ENCODE assay signal across 8 cellular contexts in the genomic region with DNA sequence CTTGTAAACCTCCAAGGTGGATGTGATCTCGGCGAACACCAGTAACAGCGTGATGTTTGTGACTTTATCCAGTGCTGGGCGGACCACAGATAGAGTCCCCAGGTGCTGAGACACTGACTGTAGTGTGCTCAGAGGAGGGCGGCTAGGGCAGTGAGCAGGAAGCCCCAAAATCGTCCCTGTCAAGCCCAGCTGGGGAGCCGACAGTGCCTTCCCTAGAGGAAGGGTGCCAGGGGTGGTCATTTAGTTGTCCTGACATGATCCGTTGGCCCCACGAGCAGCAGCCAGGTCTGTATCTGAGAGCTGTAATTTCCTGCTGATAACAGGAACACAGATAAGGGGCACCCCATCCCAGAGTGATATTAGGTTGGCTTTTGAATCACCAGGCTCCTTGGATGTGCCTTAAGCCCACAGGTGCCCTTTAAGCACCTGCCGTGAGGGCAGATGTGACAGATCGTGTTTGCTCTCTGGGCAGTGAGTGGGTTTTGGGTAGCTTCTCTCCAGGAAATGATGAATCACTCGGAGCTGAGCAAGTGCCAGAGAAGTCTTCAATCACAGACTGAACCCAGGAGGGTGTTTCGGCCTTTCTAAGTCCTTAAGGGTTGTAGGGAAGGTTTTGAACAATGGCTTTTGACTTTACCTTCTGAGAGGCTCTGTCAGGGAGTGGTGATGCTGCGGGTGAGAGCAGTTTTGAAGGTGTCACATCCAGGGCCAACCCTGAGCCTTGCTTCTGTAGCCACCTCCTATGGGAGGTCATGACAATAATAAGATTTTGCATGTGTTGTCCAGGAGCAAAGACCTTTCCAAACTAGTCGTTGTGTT. TPM values are rescaled to one million over a fixed set of nuclear protein-coding genes. Genes with fewer than 3 reads are reported as not detected.
DNase-seq lines count a peak whose midpoint lies in the region; ATAC-seq and TF ChIP-seq lines count a peak whose summit lies in the region.

No MANE protein-coding gene starts in this region.

- peaks cover 15% of the 10 kb centered on the region for H3K4me1 ChIP-seq in GM23248 (ENCODE audit: insufficient read depth)
- peaks cover 77% of the 10 kb centered on the region for H3K4me1 ChIP-seq in MM.1S (ENCODE audit: low read length)
- peaks cover 15 to 51% (median 26%) of the 10 kb centered on the region in 4 donors for H3K4me1 ChIP-seq in transverse colon

- H3K9ac ChIP-seq in GM23248 (no peak overlapping the region), MM.1S (ENCODE audit: low read length) (peak overlapping the region; percentile 88)

- H3K4me1 Mint-ChIP-seq in WTC11: peaks cover 46% of the 10 kb centered on the region

- DNase-seq in GM04503 (ENCODE audit: low read depth): peak; percentile 24
- peak; percentile 79 for DNase-seq in GM23248
- peak; percentile 87 for DNase-seq in MM.1S
- DNase-seq in WTC11 (ENCODE audit: low spot score): no peak
- peak; percentile 65 to 71 for DNase-seq in cardiac fibroblast (ENCODE audit: low read depth in 2 of 2)
- DNase-seq in myocyte (ENCODE audit: low read depth): peak; percentile 74
- DNase-seq in transverse colon: peak; percentile 65
- DNase-seq in midbrain (lab: John Stamatoyannopoulos, UW): no peak

- H3K27me3 ChIP-seq in GM23248 (replicated peaks; ENCODE audit: insufficient read depth): no peaks in the 10 kb centered on the region
- H3K27me3 ChIP-seq in MM.1S (replicated peaks; ENCODE audit: insufficient read depth, low read length): no peaks in the 10 kb centered on the region
- no peaks in the 10 kb centered on the region for H3K27me3 ChIP-seq in transverse colon

- CTCF ChIA-PET in WTC11 (lab: Charles Lee): interaction anchor here (0.9 to 2.5 kb wide), 5 partner anchors 9 to 75 kb away, joined by 3 to 15 read pairs (median 3); no protein-coding TSS in a partner anchor

- POLR2A ChIA-PET in WTC11 (lab: Charles Lee): no interaction called here

- peak; percentile 19 for TF ChIP-seq POLR2A in transverse colon (IDR thresholded peaks at IDR 0.05)

- H3K9me2 ChIP-seq in GM23248 (ENCODE audit: insufficient read depth) (no peaks in the 10 kb centered on the region), MM.1S (replicated peaks; ENCODE audit: insufficient read depth, low read length) (no peaks in the 10 kb centered on the region)

- no peak overlapping the region for H3K4me3 Mint-ChIP-seq in WTC11

- H2AFZ ChIP-seq in GM23248 (no peak overlapping the region), MM.1S (ENCODE audit: low read length) (no peak overlapping the region)

- intact Hi-C loops in transverse colon (cut with DNase I; ENCODE audit: low total_unique reads): no loop called here

- in situ Hi-C loops in GM23248 (cut with MboI) (no loop called here), transverse colon (cut with MboI; ENCODE audit: low pct_ligation_motif_present in 1 of 4, low pct_unique_long_range_greater_than_20kb in 1 of 4, low sequenced_read_pairs in 3 of 4) (loop anchor here in 1 of 4 donors (25.0 kb wide), 1 partner anchor 292 kb away; a partner anchor contains a TSS)

- peaks cover 90% of the 10 kb centered on the region for H3K79me2 ChIP-seq in GM23248 (ENCODE audit: insufficient read depth)
- H3K79me2 ChIP-seq in MM.1S (ENCODE audit: low read length): peaks cover 85% of the 10 kb centered on the region

- H3K27ac ChIP-seq in GM23248 (no peak overlapping the region), MM.1S (ENCODE audit: low read length) (peak overlapping the region; percentile 98), transverse colon (peak overlapping the region; percentile 84 to 92 (median 86))

- H3K36me3 ChIP-seq in GM23248 (ENCODE audit: low read depth): no peaks in the 10 kb centered on the region
- no peaks in the 10 kb centered on the region; the same call in 1 of the 2 replicates for H3K36me3 ChIP-seq in MM.1S (replicated peaks; ENCODE audit: insufficient read depth, low read length)
- no peaks in the 10 kb centered on the region for H3K36me3 ChIP-seq in transverse colon

- no peak overlapping the region for H3K4me3 ChIP-seq in GM23248
- H3K4me3 ChIP-seq in MM.1S (ENCODE audit: low read length): peak overlapping the region; percentile 45
- no peak overlapping the region for H3K4me3 ChIP-seq in cardiac fibroblast (replicated peaks in 1 of 2; ENCODE audit: low read depth in 2 of 2, low read length in 2 of 2)
- peak overlapping the region in 3 of 4 donors; percentile 7 to 36 (median 24) for H3K4me3 ChIP-seq in transverse colon

- peak overlapping the region; percentile 5 for H3K4me2 ChIP-seq in GM23248 (ENCODE audit: unreplicated experiment)
- H3K4me2 ChIP-seq in MM.1S (ENCODE audit: low read depth, low read length): peak overlapping the region; percentile 90

- no peak overlapping the region; the same call in 1 of the 2 replicates for H3K27ac Mint-ChIP-seq in WTC11

- no peaks in the 10 kb centered on the region; the same call in 1 of the 2 replicates for H3F3A ChIP-seq in GM23248 (ENCODE audit: insufficient read depth)
- peaks cover 73% of the 10 kb centered on the region for H3F3A ChIP-seq in MM.1S (ENCODE audit: insufficient read depth, low read length)

- no peaks in the 10 kb centered on the region for H3K27me3 Mint-ChIP-seq in WTC11 (ENCODE audit: low read depth)

- no peak for TF ChIP-seq EP300 in transverse colon (IDR thresholded peaks at IDR 0.05; ENCODE audit: low read depth)

- H3K9me3 ChIP-seq in GM23248 (ENCODE audit: low read depth): no peaks in the 10 kb centered on the region
- H3K9me3 ChIP-seq in MM.1S (replicated peaks; ENCODE audit: insufficient read depth, low read length): no peaks in the 10 kb centered on the region
- H3K9me3 ChIP-seq in transverse colon: no peaks in the 10 kb centered on the region

- H3K9me3 Mint-ChIP-seq in WTC11: peaks cover 14% of the 10 kb centered on the region

- H4K20me1 ChIP-seq in GM23248 (ENCODE audit: insufficient read depth) (peaks cover 10% of the 10 kb centered on the region), MM.1S (ENCODE audit: insufficient read depth, low read length) (no peaks in the 10 kb centered on the region; the same call in 1 of the 2 replicates)

- no peak for TF ChIP-seq CTCF in MM.1S (IDR thresholded peaks at IDR 0.05; ENCODE audit: low read length)
- no peak for TF ChIP-seq CTCF in WTC11 (IDR thresholded peaks at IDR 0.05)
- TF ChIP-seq CTCF in cardiac fibroblast (IDR thresholded peaks at IDR 0.05; ENCODE audit: low read depth, low read length): no peak
- no peak for TF ChIP-seq CTCF in transverse colon (IDR thresholded peaks at IDR 0.05)

- 22 to 25% methylated on average over 14 to 15 of the region's 15 CpGs for WGBS in GM23248 (ENCODE audit: low coverage in 1 of 2, low lambda C conversion rate in 2 of 2, missing lambda C conversion rate in 2 of 2), 2 experiments
- 16% methylated on average over 15 of the region's 15 CpGs; no CpG with 5 or more reads in 1 of the 2 donors for WGBS in transverse colon (ENCODE audit: low coverage in 1 of 2), 2 donors

- H3K36me3 Mint-ChIP-seq in WTC11: peaks cover 13% of the 10 kb centered on the region

- ATAC-seq in WTC11: peak; percentile 21; the same call in 1 of the 2 replicates

TF ChIP-seq in WTC11, 78 proteins besides CTCF, POLR2A, EP300 and RAD21 (continues in another document):
- TF ChIP-seq EMX1 (CRISPR knock-in tag; IDR thresholded peaks at IDR 0.05) (no peak), ZNF671 (CRISPR knock-in tag; IDR thresholded peaks at IDR 0.05) (no peak)
- TF ChIP-seq, protein P1, sequence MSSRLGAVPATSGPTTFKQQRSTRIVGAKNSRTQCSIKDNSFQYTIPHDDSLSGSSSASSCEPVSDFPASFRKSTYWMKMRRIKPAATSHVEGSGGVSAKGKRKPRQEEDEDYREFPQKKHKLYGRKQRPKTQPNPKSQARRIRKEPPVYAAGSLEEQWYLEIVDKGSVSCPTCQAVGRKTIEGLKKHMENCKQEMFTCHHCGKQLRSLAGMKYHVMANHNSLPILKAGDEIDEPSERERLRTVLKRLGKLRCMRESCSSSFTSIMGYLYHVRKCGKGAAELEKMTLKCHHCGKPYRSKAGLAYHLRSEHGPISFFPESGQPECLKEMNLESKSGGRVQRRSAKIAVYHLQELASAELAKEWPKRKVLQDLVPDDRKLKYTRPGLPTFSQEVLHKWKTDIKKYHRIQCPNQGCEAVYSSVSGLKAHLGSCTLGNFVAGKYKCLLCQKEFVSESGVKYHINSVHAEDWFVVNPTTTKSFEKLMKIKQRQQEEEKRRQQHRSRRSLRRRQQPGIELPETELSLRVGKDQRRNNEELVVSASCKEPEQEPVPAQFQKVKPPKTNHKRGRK (CRISPR knock-in tag; IDR thresholded peaks at IDR 0.05; ENCODE audit: borderline replicate concordance): no peak
- TF ChIP-seq, protein P2, sequence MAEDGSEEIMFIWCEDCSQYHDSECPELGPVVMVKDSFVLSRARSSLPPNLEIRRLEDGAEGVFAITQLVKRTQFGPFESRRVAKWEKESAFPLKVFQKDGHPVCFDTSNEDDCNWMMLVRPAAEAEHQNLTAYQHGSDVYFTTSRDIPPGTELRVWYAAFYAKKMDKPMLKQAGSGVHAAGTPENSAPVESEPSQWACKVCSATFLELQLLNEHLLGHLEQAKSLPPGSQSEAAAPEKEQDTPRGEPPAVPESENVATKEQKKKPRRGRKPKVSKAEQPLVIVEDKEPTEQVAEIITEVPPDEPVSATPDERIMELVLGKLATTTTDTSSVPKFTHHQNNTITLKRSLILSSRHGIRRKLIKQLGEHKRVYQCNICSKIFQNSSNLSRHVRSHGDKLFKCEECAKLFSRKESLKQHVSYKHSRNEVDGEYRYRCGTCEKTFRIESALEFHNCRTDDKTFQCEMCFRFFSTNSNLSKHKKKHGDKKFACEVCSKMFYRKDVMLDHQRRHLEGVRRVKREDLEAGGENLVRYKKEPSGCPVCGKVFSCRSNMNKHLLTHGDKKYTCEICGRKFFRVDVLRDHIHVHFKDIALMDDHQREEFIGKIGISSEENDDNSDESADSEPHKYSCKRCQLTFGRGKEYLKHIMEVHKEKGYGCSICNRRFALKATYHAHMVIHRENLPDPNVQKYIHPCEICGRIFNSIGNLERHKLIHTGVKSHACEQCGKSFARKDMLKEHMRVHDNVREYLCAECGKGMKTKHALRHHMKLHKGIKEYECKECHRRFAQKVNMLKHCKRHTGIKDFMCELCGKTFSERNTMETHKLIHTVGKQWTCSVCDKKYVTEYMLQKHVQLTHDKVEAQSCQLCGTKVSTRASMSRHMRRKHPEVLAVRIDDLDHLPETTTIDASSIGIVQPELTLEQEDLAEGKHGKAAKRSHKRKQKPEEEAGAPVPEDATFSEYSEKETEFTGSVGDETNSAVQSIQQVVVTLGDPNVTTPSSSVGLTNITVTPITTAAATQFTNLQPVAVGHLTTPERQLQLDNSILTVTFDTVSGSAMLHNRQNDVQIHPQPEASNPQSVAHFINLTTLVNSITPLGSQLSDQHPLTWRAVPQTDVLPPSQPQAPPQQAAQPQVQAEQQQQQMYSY (CRISPR knock-in tag; IDR thresholded peaks at IDR 0.05): no peak

RNA-seq across cellular contexts. Expression of a gene that starts 7.7 kb away (rescaled TPM):
- 11.3 and 12.6 TPM in 2 replicates for total RNA-seq in GM23248 (2014; rRNA removed; shearing (Covaris generic))
- polyA plus RNA-seq in GM23248 (2016; fragmentation: Nextera tagmentation; extraction: Ambion mirVana): 9.9 and 11.2 TPM in 2 replicates
- total RNA-seq in WTC11 (2021): 12.2 to 14.5 TPM (median 13.9 TPM) in 3 replicates
- total RNA-seq in myocyte: 42.2 and 57.4 TPM in 2 replicates
- polyA plus RNA-seq in myocyte (2012): 18.4 TPM
- total RNA-seq in transverse colon: 10 to 100 TPM; 19.7 to 62.1 (median 26.6) TPM

Comparison
In these comparisons a context has a peak if more than half of its experiments do, and no peak if none do; other contexts are left out.
1. DNase-seq: peak in GM04503 (single experiment), GM23248 (single experiment), MM.1S (single experiment), cardiac fibroblast (2 of 2), myocyte (single experiment) and transverse colon (single experiment); none in WTC11 (single experiment) and midbrain (single experiment).
2. H3K4me3 ChIP-seq: peak in MM.1S (single experiment) and transverse colon (3 of 4); none in GM23248 (single experiment) and cardiac fibroblast (0 of 2).